Comparison of ENCODE assay signal across 14 cellular contexts in the genomic region with DNA sequence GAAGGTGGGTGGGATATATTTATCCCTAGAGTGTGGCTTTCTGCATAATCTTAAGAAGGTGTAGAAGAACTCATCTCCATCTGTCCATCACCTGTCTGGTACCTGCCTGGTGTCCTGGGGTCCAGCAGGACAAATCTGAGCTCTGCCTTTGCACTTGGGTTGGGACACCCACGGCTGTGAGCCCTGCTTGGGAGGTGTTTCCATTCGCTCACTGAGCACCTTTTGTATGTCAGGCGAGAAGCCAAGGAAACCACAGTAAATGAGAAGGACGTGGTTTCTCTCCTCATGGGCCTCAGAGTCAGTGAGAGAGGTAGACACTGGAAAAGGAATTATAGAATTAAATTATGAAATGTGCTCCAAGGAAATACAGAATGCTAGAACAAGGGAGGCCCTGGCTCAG.
A peak's percentile ranks its signal among the peaks of the same experiment; 100 is the strongest.
DNase-seq lines count a peak whose midpoint lies in the region; ATAC-seq and TF ChIP-seq lines count a peak whose summit lies in the region.
"Had no signal": no experiment of that assay in that cellular context is flagged by ENCODE, and none has a peak within 500 bp of the region (broad histone marks: within the 10 kb centered on the region; RNA-seq: fewer than 3 reads in every experiment).

No MANE protein-coding gene starts in this region.

- H4K5ac ChIP-seq in H9 (ENCODE audit: insufficient read length, low read depth, low read length) (no peak overlapping the region), mesendoderm (ENCODE audit: low read length) (no peak overlapping the region)

- H3K27me3 Mint-ChIP-seq in H9 (ENCODE audit: low read depth) (peaks cover 13% of the 10 kb centered on the region), chondrocyte (ENCODE audit: low read depth) (no peaks in the 10 kb centered on the region)

- H3K79me1 ChIP-seq in H9 (ENCODE audit: insufficient read depth, low read depth, low read length, poor library complexity, severe bottlenecking) (no peaks in the 10 kb centered on the region), mesendoderm (ENCODE audit: low read length) (no peaks in the 10 kb centered on the region)

- no peak overlapping the region for H2BK120ac ChIP-seq in H9 (ENCODE audit: low read depth, low read length, poor library complexity, severe bottlenecking)
- H2BK120ac ChIP-seq in mesendoderm (ENCODE audit: low read depth, low read length), result no peak overlapping the region

- no peak overlapping the region for H2BK20ac ChIP-seq in H9 (ENCODE audit: low read depth, low read length, poor library complexity, severe bottlenecking)

- ATAC-seq in thoracic aorta (ENCODE audit: insufficient number of reproducible peaks, low FRiP score, low read depth), result no peak
- ATAC-seq in GM18505 (IDR thresholded peaks at IDR 0.05; ENCODE audit: unreplicated experiment), result no peak
- ATAC-seq: CD8-positive, alpha-beta T cell had no signal

- no peak overlapping the region for H3K9ac ChIP-seq in H9 (ENCODE audit: extremely low read depth, insufficient read length, low read length)
- H3K9ac ChIP-seq in mucosa of rectum (ENCODE audit: low read depth in 1 of 2, low read length in 2 of 2), result no peak overlapping the region
- H3K9ac ChIP-seq in mesendoderm (ENCODE audit: low read length), result no peak overlapping the region

- H3K9me3 Mint-ChIP-seq in H9 (no peaks in the 10 kb centered on the region), chondrocyte (ENCODE audit: low read depth) (no peaks in the 10 kb centered on the region)
- H3K9me3 Mint-ChIP-seq: activated naive CD4-positive, alpha-beta T cell treated with anti-CD3 and anti-CD28 coated beads for 36 hours; CD8-positive, alpha-beta T cell; natural killer cell treated with Interleukin-12 subunit alpha and Interleukin-12 subunit beta and Interleukin-15 and Interleukin-18, amount 100 ng/mL, for 72 hours had no signal

- DNase-seq in H9, result peak; percentile 5
- no peak for DNase-seq in chondrocyte (ENCODE audit: low spot score)
- DNase-seq in thoracic aorta (ENCODE audit: low spot score), result no peak
- no peak for DNase-seq in mesendoderm
- DNase-seq in NK-92 (lab: John Stamatoyannopoulos, UW; ENCODE audit: unreplicated experiment), result no peak
- no peak for DNase-seq in stimulated activated CD4-positive, alpha-beta T cell treated with anti-CD3 and anti-CD28 coated beads, Interleukin-1b, Interleukin-23, amount 100 ng/mL, for 48 hours
- DNase-seq: CD8-positive, alpha-beta T cell; cortex of kidney; NCI-H1930; NCI-H774 had no signal

- TF ChIP-seq POLR2A in GM18505 (IDR thresholded peaks at IDR 0.05; ENCODE audit: borderline replicate concordance, extremely low read depth, insufficient read depth, insufficient read length), result no peak

- no peak overlapping the region for H4K8ac ChIP-seq in H9 (replicated peaks; ENCODE audit: insufficient read length, low read depth, low read length)
- H4K8ac ChIP-seq in mesendoderm (ENCODE audit: low read depth, low read length), result no peak overlapping the region

- H3K23ac ChIP-seq in H9 (ENCODE audit: insufficient read length, low read depth, low read length), result no peak overlapping the region
- no peak overlapping the region for H3K23ac ChIP-seq in mesendoderm (ENCODE audit: low read length)

- H3K4me2 ChIP-seq in H9 (ENCODE audit: insufficient read depth, insufficient read length, low read length) (no peak overlapping the region), mesendoderm (ENCODE audit: low read length) (no peak overlapping the region)

- H4K20me1 ChIP-seq in H9 (ENCODE audit: control insufficient read depth, insufficient read depth, insufficient read length), result no peaks in the 10 kb centered on the region

- no peak for TF ChIP-seq CTCF in H9 (conservative IDR thresholded peaks at IDR 0.05)
- no peak for TF ChIP-seq CTCF in chondrocyte (IDR thresholded peaks at IDR 0.05)
- no peak for TF ChIP-seq CTCF in thoracic aorta (IDR thresholded peaks at IDR 0.05)

- H3K4me1 Mint-ChIP-seq in H9 (peaks cover 10 to 15% of the 10 kb centered on the region in 2 experiments), chondrocyte (ENCODE audit: low read depth) (peaks cover 65% of the 10 kb centered on the region)

- H3K4ac ChIP-seq in H9 (ENCODE audit: low read depth, low read length), result no peak overlapping the region
- no peak overlapping the region for H3K4ac ChIP-seq in mesendoderm (ENCODE audit: low read depth, low read length)

- H3K36me3 ChIP-seq in mucosa of rectum (ENCODE audit: control insufficient read depth in 2 of 2, insufficient read depth in 2 of 2, low read length in 2 of 2) (no peaks in the 10 kb centered on the region), thoracic aorta (no peaks in the 10 kb centered on the region), mesendoderm (ENCODE audit: control insufficient read depth, insufficient read depth, low read length) (no peaks in the 10 kb centered on the region)

- no peak overlapping the region for H3T11ph ChIP-seq in H9 (ENCODE audit: low read length)

- no peaks in the 10 kb centered on the region for H3K9me3 ChIP-seq in H9 (ENCODE audit: control insufficient read depth, low read depth, low read length)
- no peaks in the 10 kb centered on the region for H3K9me3 ChIP-seq in mucosa of rectum (ENCODE audit: control insufficient read depth in 2 of 2, low read length in 2 of 2)
- H3K9me3 ChIP-seq in thoracic aorta, result no peaks in the 10 kb centered on the region

- H3K18ac ChIP-seq in H9 (ENCODE audit: insufficient read length, low read depth, low read length) (no peak overlapping the region), mesendoderm (ENCODE audit: low read length) (no peak overlapping the region)

- no peak overlapping the region for H3K27ac ChIP-seq in H9 (ENCODE audit: insufficient read length, low read depth, low read length)
- peak overlapping the region; percentile 16 to 17 for H3K27ac ChIP-seq in mucosa of rectum (ENCODE audit: low read depth in 2 of 2, low read length in 2 of 2)
- peak overlapping the region; percentile 66 to 72 for H3K27ac ChIP-seq in thoracic aorta
- H3K27ac ChIP-seq in mesendoderm (ENCODE audit: low read depth, low read length), result no peak overlapping the region

- H3K4me1 ChIP-seq in H9 (ENCODE audit: insufficient read depth, low read length), result no peaks in the 10 kb centered on the region
- peaks cover 0 to 11% of the 10 kb centered on the region in 2 donors for H3K4me1 ChIP-seq in mucosa of rectum (ENCODE audit: control insufficient read depth in 2 of 2, insufficient read depth in 2 of 2, low read length in 2 of 2)
- H3K4me1 ChIP-seq in thoracic aorta (ENCODE audit: control insufficient read depth in 1 of 2, low read depth in 2 of 2), result peaks cover 22 to 36% of the 10 kb centered on the region in 2 donors
- H3K4me1 ChIP-seq in mesendoderm (ENCODE audit: control insufficient read depth, low read depth, low read length), result no peaks in the 10 kb centered on the region

- H3K27me3 ChIP-seq in H9 (ENCODE audit: insufficient read depth, low read length) (no peaks in the 10 kb centered on the region; the same call in 1 of the 2 replicates), mucosa of rectum (ENCODE audit: control insufficient read depth in 2 of 2, insufficient read depth in 2 of 2, low read length in 2 of 2) (no peaks in the 10 kb centered on the region), thoracic aorta (replicated peaks; ENCODE audit: insufficient read depth) (no peaks in the 10 kb centered on the region), mesendoderm (ENCODE audit: insufficient read depth, low read length, poor library complexity) (no peaks in the 10 kb centered on the region)

- H3K14ac ChIP-seq in H9 (ENCODE audit: insufficient read depth, low read length), result no peak overlapping the region

- no peak overlapping the region for H4K91ac ChIP-seq in H9 (ENCODE audit: insufficient read length, low read depth, low read length)

- no peak overlapping the region for H3K27ac Mint-ChIP-seq in H9
- H3K27ac Mint-ChIP-seq in chondrocyte (ENCODE audit: unreplicated experiment), result peak overlapping the region; percentile 98
- H3K27ac Mint-ChIP-seq: activated naive CD4-positive, alpha-beta T cell treated with anti-CD3 and anti-CD28 coated beads for 36 hours; CD8-positive, alpha-beta T cell; natural killer cell treated with Interleukin-12 subunit alpha and Interleukin-12 subunit beta and Interleukin-15 and Interleukin-18, amount 100 ng/mL, for 72 hours had no signal

- H3K79me2 ChIP-seq in H9 (ENCODE audit: insufficient read depth, low read length) (no peaks in the 10 kb centered on the region), mesendoderm (ENCODE audit: control insufficient read depth, insufficient read depth, low read length) (no peaks in the 10 kb centered on the region)

- H2BK5ac ChIP-seq in H9 (ENCODE audit: insufficient read length, low read length) (no peak overlapping the region), mesendoderm (ENCODE audit: low read length) (no peak overlapping the region)

- no peak overlapping the region for H2AFZ ChIP-seq in H9 (ENCODE audit: low read length)

- no peak overlapping the region for H3K4me3 Mint-ChIP-seq in H9
- no peak overlapping the region for H3K4me3 Mint-ChIP-seq in chondrocyte (ENCODE audit: unreplicated experiment)
- H3K4me3 Mint-ChIP-seq: activated naive CD4-positive, alpha-beta T cell treated with anti-CD3 and anti-CD28 coated beads for 36 hours; CD8-positive, alpha-beta T cell; natural killer cell treated with Interleukin-12 subunit alpha and Interleukin-12 subunit beta and Interleukin-15 and Interleukin-18, amount 100 ng/mL, for 72 hours had no signal

- H3K4me3 ChIP-seq in mucosa of rectum (ENCODE audit: low read length in 2 of 2), result no peak overlapping the region
- peak overlapping the region; percentile 39 for H3K4me3 ChIP-seq in thoracic aorta
- no peak overlapping the region for H3K4me3 ChIP-seq in mesendoderm (ENCODE audit: low read length)

- H3K56ac ChIP-seq in H9 (ENCODE audit: insufficient read length, low read depth, low read length) (no peak overlapping the region), mesendoderm (ENCODE audit: low read length) (no peak overlapping the region)

- H2BK15ac ChIP-seq in H9 (ENCODE audit: low read depth, low read length) (no peak overlapping the region), mesendoderm (replicated peaks; ENCODE audit: low read depth) (no peak overlapping the region)

- H3K36me3 Mint-ChIP-seq in H9 (ENCODE audit: insufficient read depth in 1 of 3, low read depth in 3 of 3) (no peaks in the 10 kb centered on the region), chondrocyte (ENCODE audit: low read depth) (peaks cover 5% of the 10 kb centered on the region)
- H3K36me3 Mint-ChIP-seq: CD8-positive, alpha-beta T cell; natural killer cell treated with Interleukin-12 subunit alpha and Interleukin-12 subunit beta and Interleukin-15 and Interleukin-18, amount 100 ng/mL, for 72 hours had no signal

- H2BK12ac ChIP-seq in H9 (ENCODE audit: insufficient read length, low read depth, low read length), result no peak overlapping the region

- H2AK5ac ChIP-seq in H9 (ENCODE audit: insufficient read length, low read length) (no peak overlapping the region), mesendoderm (ENCODE audit: low read length) (no peak overlapping the region)

- H3K23me2 ChIP-seq in H9 (ENCODE audit: insufficient read length, low read depth, low read length, poor library complexity, severe bottlenecking), result no peaks in the 10 kb centered on the region

- no CpG with 5 or more reads among the region's 4 CpGs for WGBS in H9 (ENCODE audit: extremely low coverage, insufficient read length, low lambda C conversion rate)
- WGBS in mesendoderm (ENCODE audit: extremely low coverage, insufficient coverage, low lambda C conversion rate), result no CpG with 5 or more reads among the region's 4 CpGs

Comparison
In these comparisons a context has a peak if more than half of its experiments do, and no peak if none do; other contexts are left out.
1. H3K27ac ChIP-seq: peak in mucosa of rectum (2 of 2) and thoracic aorta (2 of 2); none in H9 (single experiment) and mesendoderm (single experiment).